In the genomic region with DNA sequence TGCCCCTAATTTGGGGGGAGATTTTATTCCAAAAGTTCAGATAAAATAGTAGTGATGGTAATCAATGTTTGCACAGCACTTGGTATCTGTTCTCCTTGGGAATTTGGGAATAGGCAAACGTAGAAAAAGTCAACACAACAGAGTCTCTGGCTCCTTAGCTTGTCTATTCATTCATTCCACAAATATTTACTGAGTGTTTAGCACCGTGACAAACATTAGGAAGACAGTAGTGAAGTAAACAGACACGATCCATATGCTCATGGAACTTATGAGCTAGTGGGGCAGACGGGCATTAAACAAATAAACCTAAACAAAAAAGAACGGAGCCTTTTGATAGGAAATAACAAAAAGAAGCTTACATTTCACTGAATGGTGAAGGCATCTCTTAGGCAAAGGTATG, we compare ENCODE assay signal across 15 cellular contexts.
A peak's percentile ranks its signal among the peaks of the same experiment; 100 is the strongest.
DNase-seq lines count a peak whose midpoint lies in the region; ATAC-seq and TF ChIP-seq lines count a peak whose summit lies in the region.
"Had no signal": no experiment of that assay in that cellular context is flagged by ENCODE, and none has a peak within 500 bp of the region (broad histone marks: within the 10 kb centered on the region; RNA-seq: fewer than 3 reads in every experiment).

No MANE protein-coding gene starts in this region.

- TF ChIP-seq CTCF in VCaP (conservative IDR thresholded peaks at IDR 0.05): no peak

- DNase-seq in DMS53 treated with DMSO at 0.1 percent for 48 hours (lab: John Stamatoyannopoulos, UW; ENCODE audit: unreplicated experiment): peak; percentile 61
- peak; percentile 51 for DNase-seq in NCI-H69 (lab: John Stamatoyannopoulos, UW)
- DNase-seq in ecto neural progenitor cell (ENCODE audit: low spot score): no peak
- DNase-seq in Kasumi-1 (lab: John Stamatoyannopoulos, UW): no peak
- DNase-seq in OCI-M2 (lab: John Stamatoyannopoulos, UW; ENCODE audit: unreplicated experiment): no peak
- DNase-seq: BE2C; CD4-positive, alpha-beta memory T cell; DND-41; GDM1; GOT3; H9 had no signal

- no peak for ATAC-seq in GM19463 (IDR thresholded peaks at IDR 0.05; ENCODE audit: unreplicated experiment)
- ATAC-seq: A549 had no signal

- H3K27ac ChIP-seq in VCaP: peak overlapping the region; percentile 41
- H3K27ac ChIP-seq: A549, C4-2B had no signal

Comparison
In these comparisons a context has a peak if more than half of its experiments do, and no peak if none do; other contexts are left out.
1. DNase-seq: peak in DMS53 treated with DMSO at 0.1 percent for 48 hours (single experiment) and NCI-H69 (single experiment); none in ecto neural progenitor cell (single experiment), Kasumi-1 (0 of 2) and OCI-M2 (single experiment).